In genomic region chr12:66244446-66244845, GRCh38 we compare ENCODE assay signal across 30 cellular contexts.
"Had no signal": no experiment of that assay in that cellular context is flagged by ENCODE, and none has a peak within 500 bp of the region (broad histone marks: within the 10 kb centered on the region; RNA-seq: fewer than 3 reads in every experiment).

No MANE protein-coding gene starts in this region.

- H3K27me3 Mint-ChIP-seq: natural killer cell treated with Interleukin-12 subunit alpha and Interleukin-12 subunit beta and Interleukin-15 and Interleukin-18, amount 100 ng/mL, for 72 hours had no signal

- H3K27ac Mint-ChIP-seq: activated CD4-positive, alpha-beta memory T cell treated with anti-CD3 and anti-CD28 coated beads for 36 hours; activated CD4-positive, alpha-beta T cell treated with anti-CD3 and anti-CD28 coated beads, Interleukin-2, amount 10 ng/mL, durations not matched to agents 24 days and 14 days; activated naive CD4-positive, alpha-beta T cell treated with anti-CD3 and anti-CD28 coated beads for 36 hours; activated naive CD8-positive, alpha-beta T cell treated with anti-CD3 and anti-CD28 coated beads for 36 hours; activated T-helper 1 cell treated with anti-CD3 and anti-CD28 coated beads, Interleukin-12 subunit alpha, Interleukin-12 subunit beta, Interleukin-2, Interleukin-4 antibody, amounts not matched to agents 30 ng/mL and 10 ng/mL and 1 ng/mL, durations not matched to agents 14 hours and 24 hours and 36 hours had no signal

- H3K36me3 Mint-ChIP-seq: activated CD4-positive, alpha-beta memory T cell treated with anti-CD3 and anti-CD28 coated beads for 36 hours; activated naive CD8-positive, alpha-beta T cell treated with anti-CD3 and anti-CD28 coated beads for 36 hours; brain had no signal

- H3K9me3 ChIP-seq: adrenal gland, ascending aorta, mucosa of descending colon, spleen, suprapubic skin, tibial artery, upper lobe of right lung had no signal

- H3K4me3 Mint-ChIP-seq: activated CD4-positive, alpha-beta memory T cell treated with anti-CD3 and anti-CD28 coated beads for 36 hours; activated CD4-positive, alpha-beta T cell treated with anti-CD3 and anti-CD28 coated beads, Interleukin-2, amount 10 ng/mL, durations not matched to agents 24 days and 14 days; activated naive CD4-positive, alpha-beta T cell treated with anti-CD3 and anti-CD28 coated beads for 36 hours; activated naive CD8-positive, alpha-beta T cell treated with anti-CD3 and anti-CD28 coated beads for 36 hours; activated T-helper 1 cell treated with anti-CD3 and anti-CD28 coated beads, Interleukin-12 subunit alpha, Interleukin-12 subunit beta, Interleukin-2, Interleukin-4 antibody, amounts not matched to agents 30 ng/mL and 10 ng/mL and 1 ng/mL, durations not matched to agents 14 hours and 24 hours and 36 hours; natural killer cell treated with Interleukin-12 subunit alpha and Interleukin-12 subunit beta and Interleukin-15 and Interleukin-18, amount 100 ng/mL, for 72 hours had no signal

- H3K9me3 Mint-ChIP-seq: activated CD4-positive, alpha-beta memory T cell treated with anti-CD3 and anti-CD28 coated beads for 36 hours; activated CD4-positive, alpha-beta T cell treated with anti-CD3 and anti-CD28 coated beads, Interleukin-2, amount 10 ng/mL, durations not matched to agents 24 days and 14 days; activated naive CD4-positive, alpha-beta T cell treated with anti-CD3 and anti-CD28 coated beads for 36 hours; activated naive CD8-positive, alpha-beta T cell treated with anti-CD3 and anti-CD28 coated beads for 36 hours; activated T-helper 1 cell treated with anti-CD3 and anti-CD28 coated beads, Interleukin-12 subunit alpha, Interleukin-12 subunit beta, Interleukin-2, Interleukin-4 antibody, amounts not matched to agents 30 ng/mL and 10 ng/mL and 1 ng/mL, durations not matched to agents 14 hours and 24 hours and 36 hours; brain; natural killer cell treated with Interleukin-12 subunit alpha and Interleukin-12 subunit beta and Interleukin-15 and Interleukin-18, amount 100 ng/mL, for 72 hours had no signal

- H3K4me1 Mint-ChIP-seq: activated CD4-positive, alpha-beta T cell treated with anti-CD3 and anti-CD28 coated beads, Interleukin-2, amount 10 ng/mL, durations not matched to agents 24 days and 14 days; activated naive CD8-positive, alpha-beta T cell treated with anti-CD3 and anti-CD28 coated beads for 36 hours had no signal

- H3K4me3 ChIP-seq: adrenal gland, ascending aorta, coronary artery, dorsolateral prefrontal cortex, hepatocyte, mucosa of descending colon, spleen, suprapubic skin, tibial artery, upper lobe of right lung had no signal

- H3K4me1 ChIP-seq: ascending aorta, suprapubic skin, tibial artery had no signal

- ATAC-seq: activated CD4-positive, CD25-positive, alpha-beta regulatory T cell treated with anti-CD3 and anti-CD28 coated beads, Interleukin-2, amount 50 U/mL, for 24 hours; left cardiac atrium; left ventricle myocardium superior; mucosa of descending colon; natural killer cell treated with Interleukin-12 subunit alpha and Interleukin-12 subunit beta and Interleukin-15 and Interleukin-18, amount 100 ng/mL, for 72 hours; right cardiac atrium; upper lobe of right lung had no signal

- DNase-seq: activated CD4-positive, alpha-beta memory T cell treated with anti-CD3 and anti-CD28 coated beads for 36 hours; activated CD4-positive, alpha-beta T cell treated with anti-CD3 and anti-CD28 coated beads, Interleukin-2, amount 10 ng/mL, durations not matched to agents 24 days and 14 days; activated CD8-positive, alpha-beta memory T cell treated with anti-CD3 and anti-CD28 coated beads, Interleukin-2, amount 50 U/mL, for 4 hours; activated effector memory CD4-positive, alpha-beta T cell treated with anti-CD3 and anti-CD28 coated beads, Interleukin-2, amount 50 U/mL, for 16 hours; activated naive CD4-positive, alpha-beta T cell treated with anti-CD3 and anti-CD28 coated beads for 36 hours; activated naive CD8-positive, alpha-beta T cell treated with anti-CD3 and anti-CD28 coated beads for 36 hours; activated T-cell treated with anti-CD3 and anti-CD28 coated beads, Interleukin-2, amount 50 U/mL, for 1 hour; adrenal gland; dorsolateral prefrontal cortex; effector memory CD4-positive, alpha-beta T cell; erythroblast; left cardiac atrium; left ventricle myocardium superior; mucosa of descending colon; posterior cingulate gyrus; right cardiac atrium; spleen; stimulated activated naive CD4-positive, alpha-beta T cell; T-helper 9 cell; tibial artery; upper lobe of right lung had no signal

- H3K27me3 ChIP-seq: adrenal gland, ascending aorta, hepatocyte, spleen, suprapubic skin, tibial artery, upper lobe of right lung had no signal

- H3K27ac ChIP-seq: adrenal gland, ascending aorta, coronary artery, dorsolateral prefrontal cortex, hepatocyte, suprapubic skin, tibial artery, upper lobe of right lung, VCaP had no signal
